In genomic region chr19:46609511-46610412, GRCh38 we compare ENCODE assay signal across 16 cellular contexts. TPM values are rescaled to one million over a fixed set of nuclear protein-coding genes. Genes with fewer than 3 reads are reported as not detected.
DNase-seq lines count a peak whose midpoint lies in the region; ATAC-seq, FAIRE-seq and TF ChIP-seq lines count a peak whose summit lies in the region.
"Had no signal": no experiment of that assay in that cellular context is flagged by ENCODE, and none has a peak within 500 bp of the region (broad histone marks: within the 10 kb centered on the region; RNA-seq: fewer than 3 reads in every experiment).

No MANE protein-coding gene starts in this region.

- no peak overlapping the region for H3K9ac ChIP-seq in HepG2 (ENCODE audit: insufficient read depth, low read depth, low read length)

- WGBS in HepG2 (ENCODE audit: low lambda C conversion rate) = 97% methylated on average over 27 of the region's 30 CpGs
- WGBS in aorta, 2 donors = 62 to 63% methylated on average over 28 to 30 of the region's 30 CpGs

- TSS peak; percentile 79 for BruUV-seq in HepG2 (replicated peaks; lab: Mats Ljungman, UMichigan)

- no peak overlapping the region for H3K27ac Mint-ChIP-seq in stimulated activated naive CD8-positive, alpha-beta T cell treated with anti-CD3 and anti-CD28 coated beads, Interleukin-15, amount 100 ng/mL, for 72 hours
- H3K27ac Mint-ChIP-seq in activated T-helper 1 cell treated with anti-CD3 and anti-CD28 coated beads, Interleukin-12 subunit alpha, Interleukin-12 subunit beta, Interleukin-2, Interleukin-4 antibody, amounts not matched to agents 30 ng/mL and 10 ng/mL and 1 ng/mL, durations not matched to agents 14 hours and 24 hours and 36 hours = peak overlapping the region; percentile 46

- H3K36me3 ChIP-seq in HepG2 (replicated peaks in 1 of 2; ENCODE audit: control insufficient read depth in 1 of 2, insufficient read depth in 2 of 2, low read length in 2 of 2) = peaks cover 30 to 55% of the 10 kb centered on the region in 2 experiments; a peak in 4 of 5 replicates
- H3K36me3 ChIP-seq in aorta (ENCODE audit: control insufficient read depth in 1 of 2, insufficient read depth in 2 of 2, low read length in 1 of 2) = peaks cover 0 to 6% of the 10 kb centered on the region in 2 donors

- CTCF ChIA-PET in HepG2 (lab: Yijun Ruan, JAX; ENCODE audit: low intra/inter-chr PET ratio, low total read pairs) = no interaction called here

- intact Hi-C loops in activated T-helper 1 cell treated with anti-CD3 and anti-CD28 coated beads, Interleukin-12 subunit alpha, Interleukin-12 subunit beta, Interleukin-2, Interleukin-4 antibody, amounts not matched to agents 30 ng/mL and 10 ng/mL and 1 ng/mL, durations not matched to agents 14 hours and 24 hours and 36 hours (cut with micrococcal nuclease) = no loop called here
- intact Hi-C loops in HepG2 (cut with micrococcal nuclease; ENCODE audit: unreplicated experiment) = loop anchor here (1.0 kb wide), 1 partner anchor 7 kb away; no protein-coding TSS in a partner anchor
- intact Hi-C loops in aorta (cut with DNase I) = loop anchor here (2.0 to 10.0 kb wide), 2 partner anchors 53 to 235 kb away; no protein-coding TSS in a partner anchor

- no peak for FAIRE-seq in HepG2 (lab: Jason Lieb, UNC)

- TF ChIP-seq EP300 in HepG2 (IDR thresholded peaks at IDR 0.05; ENCODE audit: low read depth in 2 of 2, low read length in 2 of 2) (no peak), HepG2 (CRISPR knock-in tag; IDR thresholded peaks at IDR 0.05; ENCODE audit: borderline replicate concordance) (no peak)

- peaks cover 6% of the 10 kb centered on the region; the same call in 1 of the 2 replicates for H4K20me1 ChIP-seq in HepG2 (ENCODE audit: insufficient read depth, low read length)

- peaks cover 52% of the 10 kb centered on the region for H3K36me3 Mint-ChIP-seq in activated T-helper 1 cell treated with anti-CD3 and anti-CD28 coated beads, Interleukin-12 subunit alpha, Interleukin-12 subunit beta, Interleukin-2, Interleukin-4 antibody, amounts not matched to agents 30 ng/mL and 10 ng/mL and 1 ng/mL, durations not matched to agents 14 hours and 24 hours and 36 hours (ENCODE audit: low read depth)

- H3K9me3 ChIP-seq in HepG2 (ENCODE audit: low read length) (no peaks in the 10 kb centered on the region), aorta (ENCODE audit: control insufficient read depth, low read length) (no peaks in the 10 kb centered on the region)

- in situ Hi-C loops in HepG2 (cut with HindIII; ENCODE audit: extremely low pct_ligation_motif_present, low pct_unique_long_range_greater_than_20kb) = loop anchor here (10.0 kb wide), 1 partner anchor 55 kb away; the partner anchor contains the start of gene DACT3

- ATAC-seq in stimulated activated naive CD8-positive, alpha-beta T cell treated with anti-CD3 and anti-CD28 coated beads, Interleukin-15, Interleukin-2, amounts not matched to agents 100 U/mL and 50 U/mL, for 24 hours = no peak
- ATAC-seq in stimulated activated naive CD8-positive, alpha-beta T cell treated with anti-CD3 and anti-CD28 coated beads, Interleukin-15, amount 100 ng/mL, for 72 hours = no peak
- ATAC-seq in HepG2 (no peak), aorta (ENCODE audit: low FRiP score) (no peak), GM18511 (IDR thresholded peaks at IDR 0.05; ENCODE audit: unreplicated experiment) (no peak)

- POLR2A ChIA-PET in HepG2 (lab: Yijun Ruan, JAX) = interaction anchor here (2.7 to 2.8 kb wide), 2 partner anchors 7 to 9 kb away, joined by 10 to 11 read pairs; partner anchors contain the start of gene CALM3

- H3K4me3 ChIP-seq in HepG2 (replicated peaks in 1 of 3; ENCODE audit: insufficient read depth in 1 of 3, low read depth in 2 of 3, low read length in 3 of 3) = no peak overlapping the region
- no peak overlapping the region for H3K4me3 ChIP-seq in aorta (ENCODE audit: low read length in 2 of 2)
- H3K4me3 ChIP-seq: SK-N-MC had no signal

- H3K4me1 Mint-ChIP-seq in stimulated activated naive CD8-positive, alpha-beta T cell treated with anti-CD3 and anti-CD28 coated beads, Interleukin-15, amount 100 ng/mL, for 72 hours = peaks cover 94% of the 10 kb centered on the region
- peaks cover 58% of the 10 kb centered on the region for H3K4me1 Mint-ChIP-seq in activated T-helper 1 cell treated with anti-CD3 and anti-CD28 coated beads, Interleukin-12 subunit alpha, Interleukin-12 subunit beta, Interleukin-2, Interleukin-4 antibody, amounts not matched to agents 30 ng/mL and 10 ng/mL and 1 ng/mL, durations not matched to agents 14 hours and 24 hours and 36 hours (ENCODE audit: low read depth)

- H3K27me3 Mint-ChIP-seq in stimulated activated naive CD8-positive, alpha-beta T cell treated with anti-CD3 and anti-CD28 coated beads, Interleukin-15, amount 100 ng/mL, for 72 hours = no peaks in the 10 kb centered on the region
- no peaks in the 10 kb centered on the region for H3K27me3 Mint-ChIP-seq in activated T-helper 1 cell treated with anti-CD3 and anti-CD28 coated beads, Interleukin-12 subunit alpha, Interleukin-12 subunit beta, Interleukin-2, Interleukin-4 antibody, amounts not matched to agents 30 ng/mL and 10 ng/mL and 1 ng/mL, durations not matched to agents 14 hours and 24 hours and 36 hours (ENCODE audit: insufficient read depth)

- 0 out of 4 replicates have a peak, but pooled peaks of 1 of the 2 experiments have one; percentile 20 for TF ChIP-seq POLR2A in HepG2 (IDR thresholded peaks at IDR 0.05; ENCODE audit: insufficient read depth in 1 of 2, low read depth in 2 of 2, low read length in 2 of 2)

- H3K4me1 ChIP-seq in HepG2 (ENCODE audit: insufficient read depth, low read length) (peaks cover 13% of the 10 kb centered on the region), aorta (ENCODE audit: control insufficient read depth in 1 of 2, insufficient read depth in 2 of 2, low read length in 2 of 2) (peaks cover 0 to 4% of the 10 kb centered on the region in 2 donors)

- DNase-seq in stimulated activated naive CD8-positive, alpha-beta T cell treated with anti-CD3 and anti-CD28 coated beads, Interleukin-15, Interleukin-2, amounts not matched to agents 100 U/mL and 50 U/mL, for 24 hours = peak; percentile 2
- DNase-seq in stimulated activated naive CD8-positive, alpha-beta T cell treated with anti-CD3 and anti-CD28 coated beads, Interleukin-15, amount 100 ng/mL, for 72 hours = no peak
- no peak for DNase-seq in activated T-helper 1 cell treated with anti-CD3 and anti-CD28 coated beads, Interleukin-12 subunit alpha, Interleukin-12 subunit beta, Interleukin-2, Interleukin-4 antibody, amounts not matched to agents 30 ng/mL and 10 ng/mL and 1 ng/mL, durations not matched to agents 14 hours and 24 hours and 36 hours (ENCODE audit: low spot score)
- DNase-seq in HepG2 (ENCODE audit: low spot score) (no peak), aorta (peak; percentile 49 to 62), ecto neural progenitor cell (ENCODE audit: low spot score) (no peak), cerebellum (ENCODE audit: low spot score) (no peak)
- DNase-seq: activated CD4-positive, CD25-positive, alpha-beta regulatory T cell treated with anti-CD3 and anti-CD28 coated beads, Interleukin-2, amount 50 U/mL, for 72 hours; activated naive CD4-positive, alpha-beta T cell treated with anti-CD3 and anti-CD28 coated beads, Interleukin-2, amount 50 U/mL, for 16 hours; GDM1; NCI-H1436 treated with DMSO at 0.1 percent for 48 hours had no signal

- no peak for TF ChIP-seq CTCF in HepG2 (CRISPR knock-in tag; IDR thresholded peaks at IDR 0.05)

- H3K27me3 ChIP-seq in HepG2 (ENCODE audit: control insufficient read depth in 1 of 2, insufficient read depth in 2 of 2, low read length in 2 of 2) (no peaks in the 10 kb centered on the region), aorta (ENCODE audit: control insufficient read depth in 1 of 2, insufficient read depth in 2 of 2, low read length in 1 of 2) (no peaks in the 10 kb centered on the region)

- no peak overlapping the region for H3K4me3 Mint-ChIP-seq in stimulated activated naive CD8-positive, alpha-beta T cell treated with anti-CD3 and anti-CD28 coated beads, Interleukin-15, amount 100 ng/mL, for 72 hours
- H3K4me3 Mint-ChIP-seq in activated T-helper 1 cell treated with anti-CD3 and anti-CD28 coated beads, Interleukin-12 subunit alpha, Interleukin-12 subunit beta, Interleukin-2, Interleukin-4 antibody, amounts not matched to agents 30 ng/mL and 10 ng/mL and 1 ng/mL, durations not matched to agents 14 hours and 24 hours and 36 hours = no peak overlapping the region

- no peak for TF ChIP-seq RAD21 in HepG2 (CRISPR knock-in tag; IDR thresholded peaks at IDR 0.05)

- H3K4me2 ChIP-seq in HepG2 (ENCODE audit: low read depth, low read length) = no peak overlapping the region

- no peak overlapping the region for H2AFZ ChIP-seq in HepG2 (ENCODE audit: low read length)

- peaks cover 5% of the 10 kb centered on the region for H3K79me2 ChIP-seq in HepG2 (ENCODE audit: insufficient read depth, low read length)

- no peaks in the 10 kb centered on the region for H3K9me3 Mint-ChIP-seq in stimulated activated naive CD8-positive, alpha-beta T cell treated with anti-CD3 and anti-CD28 coated beads, Interleukin-15, amount 100 ng/mL, for 72 hours
- no peaks in the 10 kb centered on the region for H3K9me3 Mint-ChIP-seq in activated T-helper 1 cell treated with anti-CD3 and anti-CD28 coated beads, Interleukin-12 subunit alpha, Interleukin-12 subunit beta, Interleukin-2, Interleukin-4 antibody, amounts not matched to agents 30 ng/mL and 10 ng/mL and 1 ng/mL, durations not matched to agents 14 hours and 24 hours and 36 hours

- H3K27ac ChIP-seq in HepG2 (ENCODE audit: extremely low read length, insufficient read depth, low read length) (no peak overlapping the region), aorta (ENCODE audit: low read depth in 1 of 2, low read length in 2 of 2) (no peak overlapping the region)
- H3K27ac ChIP-seq: C4-2B, SK-N-MC had no signal

RNA-seq across cellular contexts. Expression of gene CALM3, which starts 8.6 kb away (rescaled TPM):
- total RNA-seq in activated T-helper 1 cell treated with anti-CD3 and anti-CD28 coated beads, Interleukin-12 subunit alpha, Interleukin-12 subunit beta, Interleukin-2, Interleukin-4 antibody, amounts not matched to agents 30 ng/mL and 10 ng/mL and 1 ng/mL, durations not matched to agents 14 hours and 24 hours and 36 hours = 568 and 578 TPM in 2 replicates
- total RNA-seq in HepG2 (2016; rRNA removed; fragmentation: Illumina TruSeq; extraction: Trizol) (258 and 314 TPM in 2 replicates), aorta (100 to 1,000 TPM; 212 to 237 TPM), cerebellum (193 TPM)
- total RNA-seq in HepG2 (2016; cell fraction: cytosol; rRNA removed; fragmentation: Illumina TruSeq; extraction: Trizol; ENCODE audit: low read depth) = 219 and 253 TPM in 2 replicates
- total RNA-seq in HepG2 (2016; cell fraction: insoluble cytoplasmic fraction; rRNA removed; fragmentation: Illumina TruSeq; extraction: Trizol) = 270 and 297 TPM in 2 replicates
- 322 and 352 TPM in 2 replicates for total RNA-seq in HepG2 (2016; cell fraction: membrane; rRNA removed; fragmentation: Illumina TruSeq; extraction: Trizol)
- 95.5 and 96.2 TPM in 2 replicates for total RNA-seq in HepG2 (2016; cell fraction: nucleus; rRNA removed; fragmentation: Illumina TruSeq; extraction: Trizol)
- polyA plus RNA-seq in HepG2 (2011; rRNA removed) (232 and 239 TPM in 2 replicates), aorta (100 to 1,000 TPM; 197 to 240 TPM)
- 211 and 281 TPM in 2 replicates for polyA plus RNA-seq in HepG2 (2011; cell fraction: cytosol; rRNA removed)
- 146 and 178 TPM in 2 replicates for polyA plus RNA-seq in HepG2 (2011; cell fraction: nucleus; rRNA removed)
- 277 and 325 TPM in 2 replicates for polyA plus RNA-seq in HepG2 (2012)
- polyA plus RNA-seq in HepG2 (2016; cell fraction: cytosol; fragmentation: Illumina TruSeq; extraction: Trizol; ENCODE audit: low read depth) = 495 and 575 TPM in 2 replicates
- polyA plus RNA-seq in HepG2 (2016; cell fraction: insoluble cytoplasmic fraction; fragmentation: Illumina TruSeq; extraction: Trizol; ENCODE audit: low read depth) = 466 and 539 TPM in 2 replicates
- 497 and 555 TPM in 2 replicates for polyA plus RNA-seq in HepG2 (2016; cell fraction: membrane; fragmentation: Illumina TruSeq; extraction: Trizol; ENCODE audit: low read depth)
- 259 and 261 TPM in 2 replicates for polyA plus RNA-seq in HepG2 (2016; cell fraction: nucleus; fragmentation: Illumina TruSeq; extraction: Trizol; ENCODE audit: insufficient read depth, low read depth)
- polyA minus RNA-seq in HepG2 (2011; rRNA and poly(A)+ RNA removed; ENCODE audit: low replicate concordance) = 66.6 and 121 TPM in 2 replicates
- polyA minus RNA-seq in HepG2 (2011; cell fraction: cytosol; rRNA and poly(A)+ RNA removed) = 58.1 and 58.6 TPM in 2 replicates
- polyA minus RNA-seq in HepG2 (2011; cell fraction: nucleus; rRNA and poly(A)+ RNA removed) = 33.0 and 37.0 TPM in 2 replicates

RNA-seq across cellular contexts. Expression of gene PTGIR, which starts 15.1 kb away (rescaled TPM):
- 217 and 218 TPM in 2 replicates for total RNA-seq in activated T-helper 1 cell treated with anti-CD3 and anti-CD28 coated beads, Interleukin-12 subunit alpha, Interleukin-12 subunit beta, Interleukin-2, Interleukin-4 antibody, amounts not matched to agents 30 ng/mL and 10 ng/mL and 1 ng/mL, durations not matched to agents 14 hours and 24 hours and 36 hours
- total RNA-seq in HepG2 (2016; rRNA removed; fragmentation: Illumina TruSeq; extraction: Trizol) = not detected in 2 replicates
- not detected in 2 replicates for total RNA-seq in HepG2 (2016; cell fraction: cytosol; rRNA removed; fragmentation: Illumina TruSeq; extraction: Trizol; ENCODE audit: low read depth)
- total RNA-seq in HepG2 (2016; cell fraction: insoluble cytoplasmic fraction; rRNA removed; fragmentation: Illumina TruSeq; extraction: Trizol) = not detected in 2 replicates
- not detected in 2 replicates for total RNA-seq in HepG2 (2016; cell fraction: membrane; rRNA removed; fragmentation: Illumina TruSeq; extraction: Trizol)
- total RNA-seq in HepG2 (2016; cell fraction: nucleus; rRNA removed; fragmentation: Illumina TruSeq; extraction: Trizol) = not detected in 2 replicates
- polyA plus RNA-seq in HepG2 (2011; rRNA removed) = not detected in 2 replicates
- polyA plus RNA-seq in HepG2 (2011; cell fraction: cytosol; rRNA removed) = not detected in 2 replicates
- polyA plus RNA-seq in HepG2 (2011; cell fraction: nucleus; rRNA removed) = not detected in 2 replicates
- polyA plus RNA-seq in HepG2 (2012) = not detected in 2 replicates
- not detected in 2 replicates for polyA plus RNA-seq in HepG2 (2016; cell fraction: cytosol; fragmentation: Illumina TruSeq; extraction: Trizol; ENCODE audit: low read depth)
- not detected in 2 replicates for polyA plus RNA-seq in HepG2 (2016; cell fraction: insoluble cytoplasmic fraction; fragmentation: Illumina TruSeq; extraction: Trizol; ENCODE audit: low read depth)
- polyA plus RNA-seq in HepG2 (2016; cell fraction: membrane; fragmentation: Illumina TruSeq; extraction: Trizol; ENCODE audit: low read depth) = not detected in 2 replicates
- polyA plus RNA-seq in HepG2 (2016; cell fraction: nucleus; fragmentation: Illumina TruSeq; extraction: Trizol; ENCODE audit: insufficient read depth, low read depth) = not detected in 2 replicates
- polyA minus RNA-seq in HepG2 (2011; rRNA and poly(A)+ RNA removed; ENCODE audit: low replicate concordance) = 0.09 TPM in 1 of 2 replicates, not detected in the other
- not detected in 2 replicates for polyA minus RNA-seq in HepG2 (2011; cell fraction: cytosol; rRNA and poly(A)+ RNA removed)
- not detected in 2 replicates for polyA minus RNA-seq in HepG2 (2011; cell fraction: nucleus; rRNA and poly(A)+ RNA removed)
- 10 to 100 TPM; 70.4 to 70.8 TPM for total RNA-seq in aorta
- polyA plus RNA-seq in aorta = 100 to 1,000 TPM in 1 of 2 donors, 10 to 100 TPM in 1; 17.3 to 119 TPM
- not detected for total RNA-seq in cerebellum
- total RNA-seq: renal cortical epithelial cell had no signal

RNA-seq across cellular contexts. Expression of gene GNG8, which starts 26.2 kb away (rescaled TPM):
- total RNA-seq in activated T-helper 1 cell treated with anti-CD3 and anti-CD28 coated beads, Interleukin-12 subunit alpha, Interleukin-12 subunit beta, Interleukin-2, Interleukin-4 antibody, amounts not matched to agents 30 ng/mL and 10 ng/mL and 1 ng/mL, durations not matched to agents 14 hours and 24 hours and 36 hours = 17.8 and 18.6 TPM in 2 replicates
- total RNA-seq in HepG2 (2016; rRNA removed; fragmentation: Illumina TruSeq; extraction: Trizol) (not detected in 2 replicates), aorta (1 to 10 TPM; 3.0 to 4.5 TPM), cerebellum (not detected)
- total RNA-seq in HepG2 (2016; cell fraction: cytosol; rRNA removed; fragmentation: Illumina TruSeq; extraction: Trizol; ENCODE audit: low read depth) = not detected in 2 replicates
- not detected in 2 replicates for total RNA-seq in HepG2 (2016; cell fraction: insoluble cytoplasmic fraction; rRNA removed; fragmentation: Illumina TruSeq; extraction: Trizol)
- total RNA-seq in HepG2 (2016; cell fraction: membrane; rRNA removed; fragmentation: Illumina TruSeq; extraction: Trizol) = not detected in 2 replicates
- not detected in 2 replicates for total RNA-seq in HepG2 (2016; cell fraction: nucleus; rRNA removed; fragmentation: Illumina TruSeq; extraction: Trizol)
- polyA plus RNA-seq in HepG2 (2011; rRNA removed) (not detected in 2 replicates), aorta (not detected)
- not detected in 2 replicates for polyA plus RNA-seq in HepG2 (2011; cell fraction: cytosol; rRNA removed)
- polyA plus RNA-seq in HepG2 (2011; cell fraction: nucleus; rRNA removed) = not detected in 2 replicates
- polyA plus RNA-seq in HepG2 (2012) = not detected in 2 replicates
- polyA plus RNA-seq in HepG2 (2016; cell fraction: cytosol; fragmentation: Illumina TruSeq; extraction: Trizol; ENCODE audit: low read depth) = not detected in 2 replicates
- not detected in 2 replicates for polyA plus RNA-seq in HepG2 (2016; cell fraction: insoluble cytoplasmic fraction; fragmentation: Illumina TruSeq; extraction: Trizol; ENCODE audit: low read depth)
- polyA plus RNA-seq in HepG2 (2016; cell fraction: membrane; fragmentation: Illumina TruSeq; extraction: Trizol; ENCODE audit: low read depth) = not detected in 2 replicates
- polyA plus RNA-seq in HepG2 (2016; cell fraction: nucleus; fragmentation: Illumina TruSeq; extraction: Trizol; ENCODE audit: insufficient read depth, low read depth) = not detected in 2 replicates
- polyA minus RNA-seq in HepG2 (2011; rRNA and poly(A)+ RNA removed; ENCODE audit: low replicate concordance) = not detected in 2 replicates
- not detected in 2 replicates for polyA minus RNA-seq in HepG2 (2011; cell fraction: cytosol; rRNA and poly(A)+ RNA removed)
- not detected in 2 replicates for polyA minus RNA-seq in HepG2 (2011; cell fraction: nucleus; rRNA and poly(A)+ RNA removed)
- total RNA-seq: renal cortical epithelial cell, subcutaneous adipose tissue had no signal

RNA-seq across cellular contexts. Expression of gene DACT3, which starts 51.2 kb away (rescaled TPM):
- 4.3 and 5.7 TPM in 2 replicates for total RNA-seq in activated T-helper 1 cell treated with anti-CD3 and anti-CD28 coated beads, Interleukin-12 subunit alpha, Interleukin-12 subunit beta, Interleukin-2, Interleukin-4 antibody, amounts not matched to agents 30 ng/mL and 10 ng/mL and 1 ng/mL, durations not matched to agents 14 hours and 24 hours and 36 hours
- total RNA-seq in HepG2 (2016; rRNA removed; fragmentation: Illumina TruSeq; extraction: Trizol) (0.04 TPM in 1 of 2 replicates, not detected in the other), aorta (100 to 1,000 TPM in 1 of 2 donors, 10 to 100 TPM in 1; 84.1 to 216 TPM), cerebellum (6.6 TPM)
- total RNA-seq in HepG2 (2016; cell fraction: cytosol; rRNA removed; fragmentation: Illumina TruSeq; extraction: Trizol; ENCODE audit: low read depth) = 0.09 and 0.10 TPM in 2 replicates
- 0.04 TPM in 1 of 2 replicates, not detected in the other for total RNA-seq in HepG2 (2016; cell fraction: insoluble cytoplasmic fraction; rRNA removed; fragmentation: Illumina TruSeq; extraction: Trizol)
- total RNA-seq in HepG2 (2016; cell fraction: membrane; rRNA removed; fragmentation: Illumina TruSeq; extraction: Trizol) = not detected in 2 replicates
- not detected in 2 replicates for total RNA-seq in HepG2 (2016; cell fraction: nucleus; rRNA removed; fragmentation: Illumina TruSeq; extraction: Trizol)
- polyA plus RNA-seq in HepG2 (2011; rRNA removed) (0.04 TPM in 1 of 2 replicates, not detected in the other), aorta (10 to 100 TPM; 24.4 to 47.0 TPM)
- polyA plus RNA-seq in HepG2 (2011; cell fraction: cytosol; rRNA removed) = 0.03 TPM in 2 replicates
- polyA plus RNA-seq in HepG2 (2011; cell fraction: nucleus; rRNA removed) = not detected in 2 replicates
- not detected in 2 replicates for polyA plus RNA-seq in HepG2 (2012)
- polyA plus RNA-seq in HepG2 (2016; cell fraction: cytosol; fragmentation: Illumina TruSeq; extraction: Trizol; ENCODE audit: low read depth) = 0.07 TPM in 1 of 2 replicates, not detected in the other
- not detected in 2 replicates for polyA plus RNA-seq in HepG2 (2016; cell fraction: insoluble cytoplasmic fraction; fragmentation: Illumina TruSeq; extraction: Trizol; ENCODE audit: low read depth)
- polyA plus RNA-seq in HepG2 (2016; cell fraction: membrane; fragmentation: Illumina TruSeq; extraction: Trizol; ENCODE audit: low read depth) = not detected in 2 replicates
- 0.16 TPM in 1 of 2 replicates, not detected in the other for polyA plus RNA-seq in HepG2 (2016; cell fraction: nucleus; fragmentation: Illumina TruSeq; extraction: Trizol; ENCODE audit: insufficient read depth, low read depth)
- 0.09 TPM in 1 of 2 replicates, not detected in the other for polyA minus RNA-seq in HepG2 (2011; rRNA and poly(A)+ RNA removed; ENCODE audit: low replicate concordance)
- not detected in 2 replicates for polyA minus RNA-seq in HepG2 (2011; cell fraction: cytosol; rRNA and poly(A)+ RNA removed)
- polyA minus RNA-seq in HepG2 (2011; cell fraction: nucleus; rRNA and poly(A)+ RNA removed) = not detected in 2 replicates
- total RNA-seq: renal cortical epithelial cell had no signal

Comparison
In these comparisons a context has a peak if more than half of its experiments do, and no peak if none do; other contexts are left out.
1. DNase-seq: peak in stimulated activated naive CD8-positive, alpha-beta T cell treated with anti-CD3 and anti-CD28 coated beads, Interleukin-15, Interleukin-2, amounts not matched to agents 100 U/mL and 50 U/mL, for 24 hours (single experiment) and aorta (2 of 2); none in stimulated activated naive CD8-positive, alpha-beta T cell treated with anti-CD3 and anti-CD28 coated beads, Interleukin-15, amount 100 ng/mL, for 72 hours (0 of 2), activated T-helper 1 cell treated with anti-CD3 and anti-CD28 coated beads, Interleukin-12 subunit alpha, Interleukin-12 subunit beta, Interleukin-2, Interleukin-4 antibody, amounts not matched to agents 30 ng/mL and 10 ng/mL and 1 ng/mL, durations not matched to agents 14 hours and 24 hours and 36 hours (single experiment), HepG2 (single experiment), ecto neural progenitor cell (single experiment) and cerebellum (single experiment).
2. RNA of gene PTGIR, which starts 15.1 kb away (total RNA-seq): 217 to 218 TPM in activated T-helper 1 cell treated with anti-CD3 and anti-CD28 coated beads, Interleukin-12 subunit alpha, Interleukin-12 subunit beta, Interleukin-2, Interleukin-4 antibody, amounts not matched to agents 30 ng/mL and 10 ng/mL and 1 ng/mL, durations not matched to agents 14 hours and 24 hours and 36 hours and 70.4 to 70.8 TPM in aorta; not detected in cerebellum (single experiment) and not detected in HepG2; every median in the first group is over 10 times any median in the second.